1 cellular context compared by ENCODE assay signal in genomic region chr11:126352163-126352562, GRCh38.
TF ChIP-seq lines count a peak whose summit lies in the region.

No MANE protein-coding gene starts in this region.

TF ChIP-seq in IMR-90, 13 proteins besides CTCF, POLR2A, EP300 and RAD21 (continued from another document):
- TF ChIP-seq, protein P1, sequence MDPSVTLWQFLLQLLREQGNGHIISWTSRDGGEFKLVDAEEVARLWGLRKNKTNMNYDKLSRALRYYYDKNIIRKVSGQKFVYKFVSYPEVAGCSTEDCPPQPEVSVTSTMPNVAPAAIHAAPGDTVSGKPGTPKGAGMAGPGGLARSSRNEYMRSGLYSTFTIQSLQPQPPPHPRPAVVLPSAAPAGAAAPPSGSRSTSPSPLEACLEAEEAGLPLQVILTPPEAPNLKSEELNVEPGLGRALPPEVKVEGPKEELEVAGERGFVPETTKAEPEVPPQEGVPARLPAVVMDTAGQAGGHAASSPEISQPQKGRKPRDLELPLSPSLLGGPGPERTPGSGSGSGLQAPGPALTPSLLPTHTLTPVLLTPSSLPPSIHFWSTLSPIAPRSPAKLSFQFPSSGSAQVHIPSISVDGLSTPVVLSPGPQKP (IDR thresholded peaks at IDR 0.05; ENCODE audit: borderline replicate concordance, low read depth, low read length) = no peak
- TF ChIP-seq MXI1 (IDR thresholded peaks at IDR 0.05; ENCODE audit: borderline replicate concordance, low read depth, low read length) = no peak
- no peak for TF ChIP-seq CEBPB (IDR thresholded peaks at IDR 0.05; ENCODE audit: low read depth, low read length)
- no peak for TF ChIP-seq CHD1 (IDR thresholded peaks at IDR 0.05; ENCODE audit: low read depth, low read length)
- TF ChIP-seq, protein P2, sequence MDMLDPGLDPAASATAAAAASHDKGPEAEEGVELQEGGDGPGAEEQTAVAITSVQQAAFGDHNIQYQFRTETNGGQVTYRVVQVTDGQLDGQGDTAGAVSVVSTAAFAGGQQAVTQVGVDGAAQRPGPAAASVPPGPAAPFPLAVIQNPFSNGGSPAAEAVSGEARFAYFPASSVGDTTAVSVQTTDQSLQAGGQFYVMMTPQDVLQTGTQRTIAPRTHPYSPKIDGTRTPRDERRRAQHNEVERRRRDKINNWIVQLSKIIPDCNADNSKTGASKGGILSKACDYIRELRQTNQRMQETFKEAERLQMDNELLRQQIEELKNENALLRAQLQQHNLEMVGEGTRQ (IDR thresholded peaks at IDR 0.05; ENCODE audit: low read depth, low read length) = no peak
